ENCODE assay signal across 8 cellular contexts in the genomic region with DNA sequence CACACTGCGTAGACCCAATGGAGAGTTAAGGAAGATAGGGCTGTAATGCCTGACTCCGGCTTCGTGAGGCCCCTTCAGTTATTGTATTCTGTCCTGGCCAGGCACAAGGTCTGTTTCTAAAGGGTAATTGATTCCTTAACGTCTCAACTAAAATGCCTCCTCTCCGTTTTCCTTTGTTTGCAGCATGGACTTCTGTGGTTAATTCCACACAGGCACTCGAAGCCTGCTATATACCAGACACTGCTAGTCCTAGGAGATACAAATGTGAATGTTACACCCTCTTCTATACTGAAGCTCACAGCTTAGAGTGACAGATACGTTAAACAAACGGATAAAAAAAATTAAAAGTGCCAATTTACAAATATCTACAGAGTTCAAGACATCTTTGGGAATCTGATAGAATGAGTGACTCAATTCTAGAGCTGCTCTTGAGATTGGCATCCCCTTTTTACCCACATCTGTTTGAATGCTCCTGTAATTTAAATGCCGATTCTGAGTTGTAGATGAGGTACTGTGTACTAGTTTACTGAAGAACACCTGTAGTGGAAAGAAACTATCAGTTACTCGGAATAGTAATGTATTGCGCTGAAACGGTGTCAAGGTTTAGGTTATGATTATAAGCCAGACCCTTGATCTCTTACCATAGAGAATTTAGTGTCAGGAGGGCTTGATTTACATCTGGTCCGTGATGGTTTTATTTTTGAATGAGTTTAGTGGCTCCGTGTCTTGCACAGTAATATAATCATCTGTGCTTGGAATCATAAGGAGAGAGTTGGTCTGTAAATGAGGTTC. TPM values are rescaled to one million over a fixed set of nuclear protein-coding genes. Genes with fewer than 3 reads are reported as not detected.
DNase-seq lines count a peak whose midpoint lies in the region; ATAC-seq and TF ChIP-seq lines count a peak whose summit lies in the region.

No MANE protein-coding gene starts in this region.

- H3K9me3 ChIP-seq in BE2C (no peaks in the 10 kb centered on the region), esophagus (ENCODE audit: control insufficient read depth in 2 of 2, insufficient read depth in 1 of 2, low read depth in 1 of 2, low read length in 1 of 2) (no peaks in the 10 kb centered on the region)

- peak; percentile 12 for ATAC-seq in GM21515 (IDR thresholded peaks at IDR 0.05; ENCODE audit: unreplicated experiment)

- 5% methylated on average over 14 of the region's 14 CpGs for WGBS in esophagus, 2 donors

- peak overlapping the region; percentile 99 for H3K4me3 Mint-ChIP-seq in progenitor cell of endocrine pancreas (ENCODE audit: low read depth)

- peaks cover 25% of the 10 kb centered on the region for H3K4me1 Mint-ChIP-seq in progenitor cell of endocrine pancreas (ENCODE audit: low read depth)

- H3K36me3 Mint-ChIP-seq in progenitor cell of endocrine pancreas (ENCODE audit: insufficient read depth): peaks cover 2% of the 10 kb centered on the region

- no peaks in the 10 kb centered on the region for H3K27me3 Mint-ChIP-seq in progenitor cell of endocrine pancreas

- peak overlapping the region; percentile 78 for H3K4me3 ChIP-seq in BE2C (ENCODE audit: low read depth, low read length)
- H3K4me3 ChIP-seq in esophagus (ENCODE audit: low read depth in 1 of 2, low read length in 2 of 2): peak overlapping the region; percentile 71 to 87

- TF ChIP-seq CTCF in BE2C (IDR thresholded peaks at IDR 0.05; ENCODE audit: low read depth, low read length) (no peak), progenitor cell of endocrine pancreas (IDR thresholded peaks at IDR 0.05; ENCODE audit: unreplicated experiment) (no peak)

- H3K27ac ChIP-seq in esophagus (ENCODE audit: low read depth in 2 of 2, low read length in 1 of 2): peak overlapping the region; percentile 79 to 94

- peaks cover 5% of the 10 kb centered on the region for H3K4me1 ChIP-seq in BE2C
- peaks cover 0 to 2% of the 10 kb centered on the region in 2 donors for H3K4me1 ChIP-seq in esophagus (ENCODE audit: control insufficient read depth in 2 of 2, insufficient read depth in 2 of 2, low read length in 1 of 2)

- no peaks in the 10 kb centered on the region for H3K9me3 Mint-ChIP-seq in progenitor cell of endocrine pancreas (ENCODE audit: low read depth)

- peak overlapping the region; percentile 99 for H3K27ac Mint-ChIP-seq in progenitor cell of endocrine pancreas

- H3K27me3 ChIP-seq in BE2C (no peaks in the 10 kb centered on the region), esophagus (ENCODE audit: control insufficient read depth in 1 of 2, insufficient read depth in 2 of 2, low read length in 2 of 2) (no peaks in the 10 kb centered on the region)

- peaks cover 15% of the 10 kb centered on the region for H3K36me3 ChIP-seq in BE2C
- peaks cover 0 to 3% of the 10 kb centered on the region in 2 donors for H3K36me3 ChIP-seq in esophagus (ENCODE audit: control insufficient read depth in 2 of 2, insufficient read depth in 2 of 2, low read length in 1 of 2)

- DNase-seq in BE2C: no peak
- peak; percentile 2 for DNase-seq in RPMI7951 (ENCODE audit: low read depth)
- DNase-seq in progenitor cell of endocrine pancreas (ENCODE audit: low spot score, unreplicated experiment): no peak
- no peak for DNase-seq in NOMO-1 (lab: John Stamatoyannopoulos, UW; ENCODE audit: unreplicated experiment in 2 of 2)
- DNase-seq in KG1 (lab: John Stamatoyannopoulos, UW): no peak
- DNase-seq in AML-193 (lab: John Stamatoyannopoulos, UW): no peak

RNA-seq across cellular contexts. Expression of a gene that starts 0.8 kb away (rescaled TPM):
- polyA plus RNA-seq in BE2C (2012; ENCODE audit: insufficient read depth, insufficient read length, low read depth): 217 TPM
- total RNA-seq in RPMI7951 (2014; rRNA removed; shearing (Covaris generic)): 371 and 402 TPM in 2 replicates
- polyA plus RNA-seq in esophagus: 100 to 1,000 TPM in 1 of 2 donors, 10 to 100 TPM in 1; 92.3 to 156 TPM
- total RNA-seq in progenitor cell of endocrine pancreas: 175 and 177 TPM in 2 replicates
